In the genomic region with DNA sequence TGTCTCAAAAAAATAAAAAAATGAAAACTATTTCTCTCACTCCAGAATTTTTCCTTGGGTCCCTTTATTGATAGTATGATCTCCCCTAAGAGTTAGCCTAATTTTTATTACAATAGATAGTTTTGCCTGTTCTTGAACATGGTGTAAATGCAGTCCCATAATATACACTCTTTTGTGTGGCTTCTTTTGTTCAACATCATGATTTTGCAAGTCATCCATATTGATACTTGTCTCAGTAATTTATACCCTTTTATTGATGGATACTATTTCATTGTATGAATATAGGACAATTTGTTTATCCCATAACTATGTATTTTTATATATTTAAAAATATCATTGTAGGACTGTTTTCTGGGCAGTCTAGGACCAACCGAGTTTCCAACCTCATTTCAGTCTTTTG, we compare ENCODE assay signal across 27 cellular contexts.
"Had no signal": no experiment of that assay in that cellular context is flagged by ENCODE, and none has a peak within 500 bp of the region (broad histone marks: within the 10 kb centered on the region; RNA-seq: fewer than 3 reads in every experiment).

No MANE protein-coding gene starts in this region.

- DNase-seq: colonic mucosa; cortex of kidney; dermis blood vessel endothelial cell; dorsolateral prefrontal cortex; effector CD4-positive, alpha-beta T cell; effector CD8-positive, alpha-beta T cell; effector memory CD4-positive, alpha-beta T cell; effector memory CD8-positive, alpha-beta T cell; endodermal cell; erythroblast; esophagus squamous epithelium; foreskin fibroblast; foreskin keratinocyte; foreskin melanocyte; gastrocnemius medialis; glutamatergic neuron; head of caudate nucleus; heart left ventricle; heart right ventricle had no signal

- H3K27me3 ChIP-seq: colonic mucosa, dorsolateral prefrontal cortex, gastrocnemius medialis had no signal

- H3K9me3 ChIP-seq: colonic mucosa, esophagus muscularis mucosa, esophagus squamous epithelium, gastrocnemius medialis, gastroesophageal sphincter, heart left ventricle, heart right ventricle had no signal

- ATAC-seq: effector memory CD8-positive, alpha-beta T cell; foreskin keratinocyte; gastrocnemius medialis; gastroesophageal sphincter; heart left ventricle; heart right ventricle had no signal

- FAIRE-seq: colon, endometrium, endothelial cell of umbilical vein, frontal cortex had no signal

- H3K4me1 ChIP-seq: colonic mucosa, esophagus muscularis mucosa, foreskin keratinocyte, gastrocnemius medialis, gastroesophageal sphincter, heart left ventricle, heart right ventricle had no signal

- H3K27ac ChIP-seq: colonic mucosa, coronary artery, dorsolateral prefrontal cortex, epithelial cell of prostate, esophagus muscularis mucosa, esophagus squamous epithelium, foreskin keratinocyte, gastrocnemius medialis, gastroesophageal sphincter, heart left ventricle, heart right ventricle had no signal

- H3K4me3 ChIP-seq: colonic mucosa, coronary artery, dorsolateral prefrontal cortex, esophagus muscularis mucosa, esophagus squamous epithelium, gastrocnemius medialis, gastroesophageal sphincter, heart left ventricle, heart right ventricle had no signal

- H3K36me3 ChIP-seq: colonic mucosa, esophagus muscularis mucosa, esophagus squamous epithelium, gastrocnemius medialis, gastroesophageal sphincter, heart left ventricle, heart right ventricle had no signal
